2 cellular contexts compared by ENCODE assay signal in the genomic region with DNA sequence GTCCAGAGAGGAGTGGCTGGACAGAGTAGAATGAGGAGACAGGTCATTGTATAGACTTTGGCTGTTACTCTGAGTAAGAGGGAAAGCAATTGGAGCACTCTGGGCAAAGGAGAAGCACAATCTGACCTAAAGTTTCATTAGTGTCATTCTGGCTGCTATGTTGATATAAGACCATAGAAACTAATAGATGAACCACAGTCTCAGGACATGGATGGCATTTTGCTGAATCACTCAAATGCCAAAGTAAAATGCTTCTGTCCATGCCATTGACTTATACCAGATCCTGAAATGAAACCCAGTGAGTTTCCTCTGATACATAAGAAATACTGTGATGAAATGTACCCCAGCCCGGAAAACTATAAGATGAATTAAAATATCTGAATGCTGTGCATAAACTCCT.
TF ChIP-seq lines count a peak whose summit lies in the region.

No MANE protein-coding gene starts in this region.

TF ChIP-seq in A549, 52 proteins besides CTCF, POLR2A, EP300 and RAD21:
- TF ChIP-seq BHLHE40 (IDR thresholded peaks at IDR 0.05; ENCODE audit: low read depth, low read length): no peak
- no peak for TF ChIP-seq HDAC2 (IDR thresholded peaks at IDR 0.05)
- TF ChIP-seq MAFK (IDR thresholded peaks at IDR 0.05; ENCODE audit: partially characterized antibody): peak; percentile 13
- TF ChIP-seq, protein P1, sequence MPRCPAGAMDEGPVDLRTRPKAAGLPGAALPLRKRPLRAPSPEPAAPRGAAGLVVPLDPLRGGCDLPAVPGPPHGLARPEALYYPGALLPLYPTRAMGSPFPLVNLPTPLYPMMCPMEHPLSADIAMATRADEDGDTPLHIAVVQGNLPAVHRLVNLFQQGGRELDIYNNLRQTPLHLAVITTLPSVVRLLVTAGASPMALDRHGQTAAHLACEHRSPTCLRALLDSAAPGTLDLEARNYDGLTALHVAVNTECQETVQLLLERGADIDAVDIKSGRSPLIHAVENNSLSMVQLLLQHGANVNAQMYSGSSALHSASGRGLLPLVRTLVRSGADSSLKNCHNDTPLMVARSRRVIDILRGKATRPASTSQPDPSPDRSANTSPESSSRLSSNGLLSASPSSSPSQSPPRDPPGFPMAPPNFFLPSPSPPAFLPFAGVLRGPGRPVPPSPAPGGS (IDR thresholded peaks at IDR 0.05): no peak

TF ChIP-seq in K562, 482 proteins besides CTCF, POLR2A, EP300 and RAD21:
- TF ChIP-seq ZNF165 (CRISPR knock-in tag; IDR thresholded peaks at IDR 0.05; ENCODE audit: borderline replicate concordance): no peak
- TF ChIP-seq C11orf30 (IDR thresholded peaks at IDR 0.05; ENCODE audit: low read depth): peak; percentile 16; the same call in 1 of the 2 replicates
